11 cellular contexts compared by ENCODE assay signal in genomic region chr9:93072383-93072795, GRCh38. TPM values are rescaled to one million over a fixed set of nuclear protein-coding genes. Genes with fewer than 3 reads are reported as not detected.
DNase-seq lines count a peak whose midpoint lies in the region; ATAC-seq and TF ChIP-seq lines count a peak whose summit lies in the region.
"Had no signal": no experiment of that assay in that cellular context is flagged by ENCODE, and none has a peak within 500 bp of the region (broad histone marks: within the 10 kb centered on the region; RNA-seq: fewer than 3 reads in every experiment).

No MANE protein-coding gene starts in this region.

- H3K27me3 ChIP-seq in MM.1S (replicated peaks; ENCODE audit: insufficient read depth, low read length) (no peaks in the 10 kb centered on the region), rectal smooth muscle tissue (ENCODE audit: control insufficient read depth, insufficient read depth, low read length) (no peaks in the 10 kb centered on the region), esophagus muscularis mucosa (no peaks in the 10 kb centered on the region)
- H3K27me3 ChIP-seq: tibial nerve had no signal

- WGBS in esophagus muscularis mucosa = 16% methylated on average over 5 of the region's 5 CpGs

- H3K9me2 ChIP-seq in MM.1S (replicated peaks; ENCODE audit: insufficient read depth, low read length) = no peaks in the 10 kb centered on the region

- no peak overlapping the region for H3K9ac ChIP-seq in MM.1S (ENCODE audit: low read length)
- no peak overlapping the region for H3K9ac ChIP-seq in rectal smooth muscle tissue (ENCODE audit: low read length)

- H3K4me3 Mint-ChIP-seq in activated CD8-positive, alpha-beta memory T cell treated with anti-CD3 and anti-CD28 coated beads, Interleukin-2, amount 10 ng/mL, durations not matched to agents 7 days and 5 days = no peak overlapping the region
- no peak overlapping the region for H3K4me3 Mint-ChIP-seq in endothelial cell (ENCODE audit: unreplicated experiment)

- TF ChIP-seq POLR2A in esophagus muscularis mucosa (IDR thresholded peaks at IDR 0.05; ENCODE audit: low read depth) = no peak

- H3K27ac ChIP-seq in MM.1S (ENCODE audit: low read length) = peak overlapping the region; percentile 45; the same call in 1 of the 2 replicates
- H3K27ac ChIP-seq in rectal smooth muscle tissue (ENCODE audit: low read depth, low read length) = peak overlapping the region; percentile 7
- no peak overlapping the region for H3K27ac ChIP-seq in esophagus muscularis mucosa (replicated peaks in 1 of 4)
- H3K27ac ChIP-seq: tibial nerve had no signal

- H3K4me3 ChIP-seq in MM.1S (ENCODE audit: low read length) (no peak overlapping the region; the same call in 1 of the 2 replicates), choroid plexus epithelial cell (ENCODE audit: low read depth, low read length) (no peak overlapping the region), rectal smooth muscle tissue (ENCODE audit: low read length) (peak overlapping the region; percentile 34), esophagus muscularis mucosa (no peak overlapping the region)
- H3K4me3 ChIP-seq: tibial nerve had no signal

- no peaks in the 10 kb centered on the region for H3K79me2 ChIP-seq in MM.1S (ENCODE audit: low read length)

- CTCF ChIA-PET in activated CD8-positive, alpha-beta memory T cell treated with anti-CD3 and anti-CD28 coated beads, Interleukin-2, amount 10 ng/mL, durations not matched to agents 7 days and 5 days (lab: Charles Lee) = no interaction called here

- H3K36me3 Mint-ChIP-seq in activated CD8-positive, alpha-beta memory T cell treated with anti-CD3 and anti-CD28 coated beads, Interleukin-2, amount 10 ng/mL, durations not matched to agents 7 days and 5 days = peaks cover 36% of the 10 kb centered on the region
- H3K36me3 Mint-ChIP-seq in endothelial cell (ENCODE audit: low read depth, unreplicated experiment) = no peaks in the 10 kb centered on the region

- H3K9me3 ChIP-seq in MM.1S (replicated peaks; ENCODE audit: insufficient read depth, low read length) (no peaks in the 10 kb centered on the region), esophagus muscularis mucosa (no peaks in the 10 kb centered on the region)
- H3K9me3 ChIP-seq: tibial nerve had no signal

- intact Hi-C loops in esophagus muscularis mucosa (cut with DNase I) = no loop called here

- no peaks in the 10 kb centered on the region for H3F3A ChIP-seq in MM.1S (ENCODE audit: insufficient read depth, low read length)

- no peaks in the 10 kb centered on the region for H3K9me3 Mint-ChIP-seq in activated CD8-positive, alpha-beta memory T cell treated with anti-CD3 and anti-CD28 coated beads, Interleukin-2, amount 10 ng/mL, durations not matched to agents 7 days and 5 days (ENCODE audit: low read depth)
- no peaks in the 10 kb centered on the region for H3K9me3 Mint-ChIP-seq in endothelial cell (ENCODE audit: unreplicated experiment)

- no peaks in the 10 kb centered on the region for H4K20me1 ChIP-seq in MM.1S (ENCODE audit: insufficient read depth, low read length)

- H3K27ac Mint-ChIP-seq in activated CD8-positive, alpha-beta memory T cell treated with anti-CD3 and anti-CD28 coated beads, Interleukin-2, amount 10 ng/mL, durations not matched to agents 7 days and 5 days = no peak overlapping the region
- H3K27ac Mint-ChIP-seq in endothelial cell (ENCODE audit: unreplicated experiment) = no peak overlapping the region

- H3K4me2 ChIP-seq in MM.1S (ENCODE audit: low read depth, low read length) = peak overlapping the region; percentile 10; the same call in 1 of the 2 replicates

- H3K36me3 ChIP-seq in MM.1S (replicated peaks; ENCODE audit: insufficient read depth, low read length) (no peaks in the 10 kb centered on the region), rectal smooth muscle tissue (ENCODE audit: control insufficient read depth, insufficient read depth, low read length) (no peaks in the 10 kb centered on the region), esophagus muscularis mucosa (no peaks in the 10 kb centered on the region)
- H3K36me3 ChIP-seq: tibial nerve had no signal

- H3K27me3 Mint-ChIP-seq in activated CD8-positive, alpha-beta memory T cell treated with anti-CD3 and anti-CD28 coated beads, Interleukin-2, amount 10 ng/mL, durations not matched to agents 7 days and 5 days = no peaks in the 10 kb centered on the region
- peaks cover 1% of the 10 kb centered on the region for H3K27me3 Mint-ChIP-seq in endothelial cell (ENCODE audit: unreplicated experiment)

- 0 out of 2 replicates have a peak overlapping the region, but pooled peaks have one; percentile 46 for H2AFZ ChIP-seq in MM.1S (ENCODE audit: low read length)

- no peak for ATAC-seq in activated CD8-positive, alpha-beta memory T cell treated with anti-CD3 and anti-CD28 coated beads, Interleukin-2, amount 10 ng/mL, durations not matched to agents 7 days and 5 days

- no peak for TF ChIP-seq EP300 in esophagus muscularis mucosa (IDR thresholded peaks at IDR 0.05)

- TF ChIP-seq CTCF in MM.1S (IDR thresholded peaks at IDR 0.05; ENCODE audit: low read length) (no peak), choroid plexus epithelial cell (conservative IDR thresholded peaks at IDR 0.05; ENCODE audit: low read depth, low read length) (no peak), esophagus muscularis mucosa (IDR thresholded peaks at IDR 0.05) (no peak), endothelial cell (IDR thresholded peaks at IDR 0.05; ENCODE audit: unreplicated experiment) (no peak)

- peaks cover 11% of the 10 kb centered on the region for H3K4me1 Mint-ChIP-seq in activated CD8-positive, alpha-beta memory T cell treated with anti-CD3 and anti-CD28 coated beads, Interleukin-2, amount 10 ng/mL, durations not matched to agents 7 days and 5 days
- no peaks in the 10 kb centered on the region for H3K4me1 Mint-ChIP-seq in endothelial cell (ENCODE audit: unreplicated experiment)

- DNase-seq in activated CD8-positive, alpha-beta memory T cell treated with anti-CD3 and anti-CD28 coated beads for 24 hours = peak; percentile 76
- DNase-seq in activated CD8-positive, alpha-beta memory T cell treated with anti-CD3 and anti-CD28 coated beads, Interleukin-2, amount 10 ng/mL, durations not matched to agents 7 days and 5 days = no peak
- DNase-seq in MM.1S = peak; percentile 59
- DNase-seq in choroid plexus epithelial cell (ENCODE audit: low read depth) = peak; percentile 79
- DNase-seq in esophagus muscularis mucosa (ENCODE audit: extremely low spot score) = no peak
- no peak for DNase-seq in endothelial cell (ENCODE audit: low spot score)
- no peak for DNase-seq in SKM-1 treated with dmso at 0.1 percent for 144 hours (lab: John Stamatoyannopoulos, UW; ENCODE audit: unreplicated experiment)
- DNase-seq: KBM-7; stimulated activated CD4-positive, alpha-beta T cell treated with anti-CD3 and anti-CD28 coated beads, Interleukin-4, amount 100 ng/mL, for 4 hours had no signal

- H3K4me1 ChIP-seq in MM.1S (ENCODE audit: low read length) (peaks cover 12% of the 10 kb centered on the region), rectal smooth muscle tissue (ENCODE audit: control insufficient read depth, insufficient read depth, low read length) (peaks cover 14% of the 10 kb centered on the region), esophagus muscularis mucosa (peaks cover 3 to 26% (median 20%) of the 10 kb centered on the region in 4 donors)

RNA-seq across cellular contexts. Expression of gene SUSD3, which starts 13.9 kb away (rescaled TPM):
- 10 to 100 TPM; 40.1 to 67.3 TPM for total RNA-seq in activated CD8-positive, alpha-beta memory T cell treated with anti-CD3 and anti-CD28 coated beads, Interleukin-2, amount 10 ng/mL, durations not matched to agents 7 days and 5 days
- total RNA-seq in esophagus muscularis mucosa (1 to 10 TPM in 3 of 4 donors, under 1 TPM in 1; 0.83 to 3.3 (median 1.4) TPM), endothelial cell (ENCODE audit: unreplicated experiment) (1.2 TPM)

RNA-seq across cellular contexts. Expression of gene CARD19, which starts 23.6 kb away (rescaled TPM):
- total RNA-seq in activated CD8-positive, alpha-beta memory T cell treated with anti-CD3 and anti-CD28 coated beads, Interleukin-2, amount 10 ng/mL, durations not matched to agents 7 days and 5 days = 10 to 100 TPM; 45.0 to 83.0 TPM
- total RNA-seq in esophagus muscularis mucosa (10 to 100 TPM; 54.0 to 83.6 (median 78.1) TPM), endothelial cell (ENCODE audit: unreplicated experiment) (13.2 TPM)

Comparison
In these comparisons a context has a peak if more than half of its experiments do, and no peak if none do; other contexts are left out.
1. DNase-seq: peak in activated CD8-positive, alpha-beta memory T cell treated with anti-CD3 and anti-CD28 coated beads for 24 hours (single experiment), MM.1S (single experiment) and choroid plexus epithelial cell (single experiment); none in activated CD8-positive, alpha-beta memory T cell treated with anti-CD3 and anti-CD28 coated beads, Interleukin-2, amount 10 ng/mL, durations not matched to agents 7 days and 5 days (single experiment), esophagus muscularis mucosa (single experiment), endothelial cell (single experiment) and SKM-1 treated with dmso at 0.1 percent for 144 hours (single experiment).
2. H3K27ac ChIP-seq: peak in MM.1S (single experiment) and rectal smooth muscle tissue (single experiment); none in esophagus muscularis mucosa (0 of 4).
3. RNA of gene SUSD3, which starts 13.9 kb away (total RNA-seq): 40.1 to 67.3 TPM in activated CD8-positive, alpha-beta memory T cell treated with anti-CD3 and anti-CD28 coated beads, Interleukin-2, amount 10 ng/mL, durations not matched to agents 7 days and 5 days; 0.83 to 3.3 TPM in esophagus muscularis mucosa and 1.2 TPM in endothelial cell (single experiment); every median in the first group is over 4 times any median in the second.